Comparison of ENCODE assay signal across 1 cellular context in genomic region chr16:30651124-30652004, GRCh38.
TF ChIP-seq lines count a peak whose summit lies in the region.

No MANE protein-coding gene starts in this region.

TF ChIP-seq in K562, 482 proteins besides CTCF, POLR2A, EP300 and RAD21 (continued from another document):
- TF ChIP-seq PATZ1 (CRISPR knock-in tag; IDR thresholded peaks at IDR 0.05; ENCODE audit: borderline replicate concordance) (no peak), E2F3 (CRISPR knock-in tag; IDR thresholded peaks at IDR 0.05) (peak; percentile 93), RBM25 (IDR thresholded peaks at IDR 0.05; ENCODE audit: low read depth, low read length, severe bottlenecking) (peak; percentile 30), E2F6 (IDR thresholded peaks at IDR 0.05; ENCODE audit: borderline replicate concordance in 1 of 2, extremely low read depth in 1 of 2, insufficient read depth in 1 of 2, insufficient read length in 1 of 2, low read depth in 1 of 2, low read length in 1 of 2, poor library complexity in 1 of 2, severe bottlenecking in 1 of 2) (peak; percentile 42 to 71), SRSF1 (IDR thresholded peaks at IDR 0.05; ENCODE audit: low read depth, low read length) (no peak), RBM17 (IDR thresholded peaks at IDR 0.05; ENCODE audit: borderline replicate concordance, low read depth, low read length) (no peak)
TF ChIP-seq in K562: peak in this region for 85.
